ENCODE assay signal across 8 cellular contexts in the genomic region with DNA sequence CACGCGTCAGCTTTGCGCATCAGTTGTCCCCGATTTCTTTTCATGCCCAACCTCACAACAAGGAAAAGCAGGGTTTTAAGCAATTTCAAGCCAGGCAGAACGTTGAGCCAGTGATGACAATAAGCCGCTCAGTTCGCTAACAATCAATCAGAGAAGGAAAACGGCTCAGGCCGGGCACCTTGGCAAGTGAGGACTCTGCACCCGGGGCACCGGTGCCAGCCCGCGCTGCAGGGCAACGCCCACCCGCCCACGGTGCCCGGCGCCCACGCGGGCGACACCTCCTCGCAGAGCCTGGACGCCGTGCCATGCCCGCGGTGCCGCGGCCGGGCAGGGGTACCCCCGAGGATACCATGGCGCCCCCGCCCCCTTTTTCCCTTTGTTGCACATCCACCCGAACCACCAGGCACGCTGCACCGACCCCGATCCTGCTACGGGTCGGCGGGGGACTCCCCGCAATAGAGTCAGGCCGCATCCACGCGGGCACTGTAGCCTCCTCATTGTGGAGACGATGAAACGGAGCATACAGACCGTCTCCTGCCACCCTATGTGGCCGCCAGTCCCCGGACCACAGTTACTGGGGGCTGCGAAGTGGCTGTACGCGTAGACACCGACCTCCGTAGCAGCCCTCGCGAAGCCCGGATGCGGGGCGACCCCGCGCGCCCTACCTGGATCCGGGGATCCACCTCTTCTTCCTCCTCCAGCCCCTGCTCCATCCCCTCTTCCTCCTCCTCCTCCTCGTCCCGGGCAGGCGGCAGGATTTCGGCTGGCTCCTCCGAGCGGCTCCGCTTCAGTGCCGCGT. TPM values are rescaled to one million over a fixed set of nuclear protein-coding genes. Genes with fewer than 3 reads are reported as not detected.
A peak's percentile ranks its signal among the peaks of the same experiment; 100 is the strongest.
DNase-seq lines count a peak whose midpoint lies in the region; FAIRE-seq and TF ChIP-seq lines count a peak whose summit lies in the region.

No MANE protein-coding gene starts in this region.

- H3K27me3 Mint-ChIP-seq in activated T-helper 2 cell treated with anti-CD3 and anti-CD28 coated beads, Interferon-gamma antibody, Interleukin-2, Interleukin-4, amounts not matched to agents 10 μg/mL and 5 μg/mL and 100 μg/mL, durations not matched to agents 14 hours and 24 hours and 36 hours (ENCODE audit: low read depth) = peaks cover 2% of the 10 kb centered on the region
- H3K27me3 Mint-ChIP-seq in osteocyte (ENCODE audit: unreplicated experiment) = no peaks in the 10 kb centered on the region

- TF ChIP-seq CTCF in osteocyte (IDR thresholded peaks at IDR 0.05) = no peak

- intact Hi-C loops in activated T-helper 2 cell treated with anti-CD3 and anti-CD28 coated beads, Interferon-gamma antibody, Interleukin-2, Interleukin-4, amounts not matched to agents 10 μg/mL and 5 μg/mL and 100 μg/mL, durations not matched to agents 14 hours and 24 hours and 36 hours (cut with micrococcal nuclease) = loop anchor here (1.0 to 5.0 kb wide), 5 partner anchors 22 to 64 kb away; no protein-coding TSS in a partner anchor

- peak overlapping the region; percentile 90 for H3K4me3 Mint-ChIP-seq in activated T-helper 2 cell treated with anti-CD3 and anti-CD28 coated beads, Interferon-gamma antibody, Interleukin-2, Interleukin-4, amounts not matched to agents 10 μg/mL and 5 μg/mL and 100 μg/mL, durations not matched to agents 14 hours and 24 hours and 36 hours (ENCODE audit: low read depth)
- peak overlapping the region; percentile 87 for H3K4me3 Mint-ChIP-seq in osteocyte (ENCODE audit: unreplicated experiment)

- DNase-seq in EH (ENCODE audit: low read depth) (peak; percentile 38), H54 (ENCODE audit: insufficient read length, low spot score) (peak; percentile 21), NCI-H345 (lab: John Stamatoyannopoulos, UW) (peak; percentile 21), germinal center (ENCODE audit: low spot score) (peak; percentile 55), osteocyte (ENCODE audit: extremely low spot score, unreplicated experiment) (peak; percentile 86), NCI-H510A (lab: John Stamatoyannopoulos, UW) (no peak), pons (ENCODE audit: low spot score) (no peak)
- peak; percentile 19 for DNase-seq in activated T-helper 2 cell treated with anti-CD3 and anti-CD28 coated beads, Interferon-gamma antibody, Interleukin-2, Interleukin-4, amounts not matched to agents 10 μg/mL and 5 μg/mL and 100 μg/mL, durations not matched to agents 14 hours and 24 hours and 36 hours (ENCODE audit: low spot score)

- no peaks in the 10 kb centered on the region for H3K9me3 Mint-ChIP-seq in activated T-helper 2 cell treated with anti-CD3 and anti-CD28 coated beads, Interferon-gamma antibody, Interleukin-2, Interleukin-4, amounts not matched to agents 10 μg/mL and 5 μg/mL and 100 μg/mL, durations not matched to agents 14 hours and 24 hours and 36 hours
- no peaks in the 10 kb centered on the region for H3K9me3 Mint-ChIP-seq in osteocyte (ENCODE audit: unreplicated experiment)

- FAIRE-seq in H54 (lab: Jason Lieb, UNC) = no peak

- peaks cover 48% of the 10 kb centered on the region for H3K4me1 Mint-ChIP-seq in activated T-helper 2 cell treated with anti-CD3 and anti-CD28 coated beads, Interferon-gamma antibody, Interleukin-2, Interleukin-4, amounts not matched to agents 10 μg/mL and 5 μg/mL and 100 μg/mL, durations not matched to agents 14 hours and 24 hours and 36 hours (ENCODE audit: low read depth)
- peaks cover 23% of the 10 kb centered on the region for H3K4me1 Mint-ChIP-seq in osteocyte (ENCODE audit: unreplicated experiment)

- peak overlapping the region; percentile 72 for H3K27ac Mint-ChIP-seq in activated T-helper 2 cell treated with anti-CD3 and anti-CD28 coated beads, Interferon-gamma antibody, Interleukin-2, Interleukin-4, amounts not matched to agents 10 μg/mL and 5 μg/mL and 100 μg/mL, durations not matched to agents 14 hours and 24 hours and 36 hours
- no peak overlapping the region for H3K27ac Mint-ChIP-seq in osteocyte (ENCODE audit: unreplicated experiment)

- TF ChIP-seq POLR2A in H54 (IDR thresholded peaks at IDR 0.05; ENCODE audit: low read depth, low read length) = no peak

- peaks cover 41% of the 10 kb centered on the region for H3K36me3 Mint-ChIP-seq in activated T-helper 2 cell treated with anti-CD3 and anti-CD28 coated beads, Interferon-gamma antibody, Interleukin-2, Interleukin-4, amounts not matched to agents 10 μg/mL and 5 μg/mL and 100 μg/mL, durations not matched to agents 14 hours and 24 hours and 36 hours (ENCODE audit: low read depth)
- H3K36me3 Mint-ChIP-seq in osteocyte (ENCODE audit: unreplicated experiment) = peaks cover 2% of the 10 kb centered on the region

RNA-seq across cellular contexts. Expression of a gene that starts 0.6 kb away (rescaled TPM):
- 14.8 and 15.0 TPM in 2 replicates for total RNA-seq in activated T-helper 2 cell treated with anti-CD3 and anti-CD28 coated beads, Interferon-gamma antibody, Interleukin-2, Interleukin-4, amounts not matched to agents 10 μg/mL and 5 μg/mL and 100 μg/mL, durations not matched to agents 14 hours and 24 hours and 36 hours
- 4.5 and 5.9 TPM in 2 replicates for total RNA-seq in osteocyte

Comparison
In these comparisons a context has a peak if more than half of its experiments do, and no peak if none do; other contexts are left out.
1. DNase-seq: peak in EH (single experiment), H54 (single experiment), NCI-H345 (single experiment), activated T-helper 2 cell treated with anti-CD3 and anti-CD28 coated beads, Interferon-gamma antibody, Interleukin-2, Interleukin-4, amounts not matched to agents 10 μg/mL and 5 μg/mL and 100 μg/mL, durations not matched to agents 14 hours and 24 hours and 36 hours (single experiment), germinal center (single experiment) and osteocyte (single experiment); none in NCI-H510A (single experiment) and pons (single experiment).